Comparison of ENCODE assay signal across 31 cellular contexts in the genomic region with DNA sequence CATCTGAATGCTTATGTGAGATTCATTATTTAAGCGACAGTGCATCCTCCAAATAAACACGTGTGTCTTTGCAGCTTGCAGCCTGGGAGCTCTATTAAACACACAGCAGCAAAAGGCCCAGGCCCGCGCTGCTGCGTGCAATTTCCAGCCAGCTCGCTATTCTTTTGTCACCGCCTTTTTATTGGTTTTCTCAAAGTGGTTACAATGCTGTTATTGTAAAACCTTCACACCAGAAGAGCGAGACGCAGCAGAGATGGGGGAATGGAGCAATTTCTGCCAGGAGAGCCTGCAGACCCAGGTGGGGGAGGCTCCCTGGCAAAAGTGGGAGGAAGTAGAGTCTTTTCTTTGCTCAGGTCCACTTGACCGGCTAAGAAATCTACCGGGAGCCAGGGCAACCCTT.
DNase-seq lines count a peak whose midpoint lies in the region; ATAC-seq, FAIRE-seq and TF ChIP-seq lines count a peak whose summit lies in the region.
"Had no signal": no experiment of that assay in that cellular context is flagged by ENCODE, and none has a peak within 500 bp of the region (broad histone marks: within the 10 kb centered on the region; RNA-seq: fewer than 3 reads in every experiment).

No MANE protein-coding gene starts in this region.

- no peaks in the 10 kb centered on the region for H3K79me2 ChIP-seq in neural progenitor cell (ENCODE audit: low read depth)

- H3K36me3 Mint-ChIP-seq in neural progenitor cell, result no peaks in the 10 kb centered on the region

- no peak overlapping the region for H3K27ac Mint-ChIP-seq in neural progenitor cell
- H3K27ac Mint-ChIP-seq: HFFc6; T-helper 2 cell treated with Interferon-gamma antibody and Interleukin-4, amounts not matched to agents 5 μg/mL and 100 μg/mL, for 36 hours had no signal

- peak; percentile 68 for ATAC-seq in body of pancreas
- ATAC-seq in GM21825 (IDR thresholded peaks at IDR 0.05; ENCODE audit: unreplicated experiment), result no peak
- ATAC-seq in GM21526 (IDR thresholded peaks at IDR 0.05; ENCODE audit: low FRiP score, unreplicated experiment), result no peak
- ATAC-seq: GM12878, Panc1 had no signal

- no peak overlapping the region for H3K9ac ChIP-seq in neural progenitor cell

- H3K36me3 ChIP-seq in HAP-1 (replicated peaks), result no peaks in the 10 kb centered on the region
- H3K36me3 ChIP-seq in body of pancreas (replicated peaks in 1 of 2; ENCODE audit: insufficient read depth in 1 of 2, low read depth in 2 of 2), result no peaks in the 10 kb centered on the region
- no peaks in the 10 kb centered on the region for H3K36me3 ChIP-seq in neural progenitor cell

- TF ChIP-seq CTCF in body of pancreas (IDR thresholded peaks at IDR 0.05), result no peak
- TF ChIP-seq CTCF in neural progenitor cell (IDR thresholded peaks at IDR 0.05), result no peak

- H3K4me1 ChIP-seq in HAP-1, result peaks cover 7% of the 10 kb centered on the region
- H3K4me1 ChIP-seq in body of pancreas, result peaks cover 9% of the 10 kb centered on the region
- peaks cover 29% of the 10 kb centered on the region for H3K4me1 ChIP-seq in neural progenitor cell

- no peak overlapping the region for H3K4me3 Mint-ChIP-seq in neural progenitor cell
- H3K4me3 Mint-ChIP-seq: CD4-positive, alpha-beta memory T cell; HFFc6; T-helper 2 cell treated with Interferon-gamma antibody and Interleukin-4, amounts not matched to agents 5 μg/mL and 100 μg/mL, for 36 hours had no signal

- no peak overlapping the region for H3K4me3 ChIP-seq in HAP-1
- no peak overlapping the region for H3K4me3 ChIP-seq in body of pancreas
- H3K4me3 ChIP-seq in neural progenitor cell, result no peak overlapping the region
- H3K4me3 ChIP-seq: GM12878 had no signal

- no peak for TF ChIP-seq POLR2A in body of pancreas (IDR thresholded peaks at IDR 0.05)

- 59 to 70% methylated on average over 9 to 10 of the region's 11 CpGs for WGBS in body of pancreas, 2 donors

- in situ Hi-C loops in HAP-1 (cut with MboI; ENCODE audit: low sequenced_read_pairs), result no loop called here

- H3F3A ChIP-seq in neural progenitor cell (ENCODE audit: low read depth), result no peaks in the 10 kb centered on the region

- intact Hi-C loops in body of pancreas (cut with DNase I), result no loop called here

- no peaks in the 10 kb centered on the region for H3K27me3 ChIP-seq in HAP-1 (ENCODE audit: low read depth)
- no peaks in the 10 kb centered on the region for H3K27me3 ChIP-seq in body of pancreas
- no peaks in the 10 kb centered on the region for H3K27me3 ChIP-seq in neural progenitor cell

- H2AFZ ChIP-seq in neural progenitor cell (replicated peaks), result peak overlapping the region; percentile 3

- DNase-seq in HAP-1 (ENCODE audit: low spot score in 2 of 2), result peak; percentile 57 to 58
- peak; percentile 44 for DNase-seq in NCI-H2107 (lab: John Stamatoyannopoulos, UW)
- DNase-seq in body of pancreas, result no peak
- DNase-seq in neural progenitor cell (ENCODE audit: low spot score), result no peak
- no peak for DNase-seq in NCI-H510A (lab: John Stamatoyannopoulos, UW)
- no peak for DNase-seq in frontal cortex (ENCODE audit: low spot score in 2 of 2)
- DNase-seq: C1 segment of cervical spinal cord; CD4-positive, alpha-beta memory T cell; COR-L47; DMS79; EL; GDM1; H7; HFFc6; IMR-90; KG1; MM.1S; NCI-H1048; NCI-H1417; NCI-H1694; NCI-H2029 treated with DMSO at 0.1 percent for 48 hours; NCI-H226; NCI-H510A treated with DMSO at 0.1 percent for 48 hours; SHP77; T-helper 1 cell had no signal

- FAIRE-seq in frontal cortex (lab: Jason Lieb, UNC), result no peak
- FAIRE-seq: GM12878 had no signal

- no peaks in the 10 kb centered on the region for H4K20me1 ChIP-seq in neural progenitor cell (ENCODE audit: low read depth)

- H3K4me1 Mint-ChIP-seq in neural progenitor cell, result peaks cover 33% of the 10 kb centered on the region

- peaks cover 13% of the 10 kb centered on the region for H3K9me3 Mint-ChIP-seq in neural progenitor cell
- H3K9me3 Mint-ChIP-seq: CD4-positive, alpha-beta memory T cell; HFFc6; T-helper 2 cell treated with Interferon-gamma antibody and Interleukin-4, amounts not matched to agents 5 μg/mL and 100 μg/mL, for 36 hours had no signal

- H3K9me3 ChIP-seq in HAP-1 (no peaks in the 10 kb centered on the region), body of pancreas (no peaks in the 10 kb centered on the region), neural progenitor cell (ENCODE audit: low read depth) (no peaks in the 10 kb centered on the region)

- H3K27me3 Mint-ChIP-seq in neural progenitor cell (ENCODE audit: insufficient read depth, low read depth), result no peaks in the 10 kb centered on the region
- H3K27me3 Mint-ChIP-seq: CD4-positive, alpha-beta memory T cell had no signal

- H3K27ac ChIP-seq in body of pancreas (peak overlapping the region in 3 of 4 donors; percentile 39 to 57 (median 50)), neural progenitor cell (no peak overlapping the region)
- H3K27ac ChIP-seq: RWPE1 had no signal

- H3K4me2 ChIP-seq in neural progenitor cell, result no peak overlapping the region

Comparison
In these comparisons a context has a peak if more than half of its experiments do, and no peak if none do; other contexts are left out.
1. DNase-seq: peak in HAP-1 (2 of 2) and NCI-H2107 (single experiment); none in body of pancreas (0 of 4), neural progenitor cell (single experiment), NCI-H510A (single experiment) and frontal cortex (0 of 2).